ENCODE assay signal across 2 cellular contexts in the genomic region with DNA sequence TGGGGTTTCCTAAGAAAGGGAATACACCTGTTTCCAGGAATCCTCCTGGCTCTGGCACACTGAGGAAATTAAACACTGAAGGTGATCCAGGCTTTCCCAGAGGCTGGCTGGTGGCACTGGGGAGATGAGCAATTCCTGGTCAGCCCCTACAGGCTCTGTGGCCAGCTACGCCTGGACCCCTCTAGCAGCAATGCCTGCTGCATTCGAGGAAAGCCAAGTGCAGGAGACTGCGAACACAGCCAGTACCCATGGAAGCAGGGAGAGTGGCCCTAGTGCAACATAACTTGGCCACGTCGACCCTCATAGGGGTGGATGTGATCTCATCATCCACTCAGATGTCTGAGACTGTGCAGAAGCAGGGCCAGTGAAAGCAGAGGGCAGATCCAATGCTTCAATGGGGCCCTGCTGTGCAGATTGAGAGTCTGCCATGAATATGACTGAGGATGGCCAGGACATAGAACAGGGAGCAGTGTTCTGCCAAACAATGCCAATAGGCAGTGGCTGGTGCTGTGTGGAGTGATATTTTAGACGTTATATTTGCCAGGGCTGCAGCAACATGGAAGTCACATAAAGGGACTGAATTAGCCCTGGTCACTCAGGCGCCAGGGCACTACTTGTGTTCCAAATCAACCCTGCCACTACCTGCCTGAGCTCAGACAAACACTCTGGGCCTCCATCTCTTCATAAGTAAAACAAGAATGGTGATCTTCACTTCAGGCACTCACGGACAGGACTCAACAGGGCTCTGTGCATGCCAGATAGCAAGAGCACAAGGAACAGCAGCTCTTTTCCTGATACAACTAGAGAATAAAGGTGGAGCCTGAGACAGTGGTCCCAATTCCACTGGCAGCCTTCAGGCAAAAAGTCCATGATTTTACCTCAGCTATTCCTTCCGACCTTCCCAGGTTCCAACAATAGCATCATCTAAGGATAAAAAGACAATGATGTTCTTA.
TF ChIP-seq lines count a peak whose summit lies in the region.

No MANE protein-coding gene starts in this region.

TF ChIP-seq in SK-N-SH, 30 proteins besides CTCF, POLR2A, EP300 and RAD21 (continued from another document):
- TF ChIP-seq, protein P1, sequence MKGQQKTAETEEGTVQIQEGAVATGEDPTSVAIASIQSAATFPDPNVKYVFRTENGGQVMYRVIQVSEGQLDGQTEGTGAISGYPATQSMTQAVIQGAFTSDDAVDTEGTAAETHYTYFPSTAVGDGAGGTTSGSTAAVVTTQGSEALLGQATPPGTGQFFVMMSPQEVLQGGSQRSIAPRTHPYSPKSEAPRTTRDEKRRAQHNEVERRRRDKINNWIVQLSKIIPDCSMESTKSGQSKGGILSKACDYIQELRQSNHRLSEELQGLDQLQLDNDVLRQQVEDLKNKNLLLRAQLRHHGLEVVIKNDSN (IDR thresholded peaks at IDR 0.05; ENCODE audit: borderline replicate concordance, low read depth), result no peak
- TF ChIP-seq RXRA (IDR thresholded peaks at IDR 0.05; ENCODE audit: borderline replicate concordance, low read depth) (no peak), NFIC (IDR thresholded peaks at IDR 0.05; ENCODE audit: borderline replicate concordance) (no peak), MXI1 (IDR thresholded peaks at IDR 0.05; ENCODE audit: low read depth, low read length) (no peak), SIN3A (IDR thresholded peaks at IDR 0.05; ENCODE audit: borderline replicate concordance, low read depth, low read length) (no peak), TCF12 (IDR thresholded peaks at IDR 0.05) (no peak)
- TF ChIP-seq, protein P2, sequence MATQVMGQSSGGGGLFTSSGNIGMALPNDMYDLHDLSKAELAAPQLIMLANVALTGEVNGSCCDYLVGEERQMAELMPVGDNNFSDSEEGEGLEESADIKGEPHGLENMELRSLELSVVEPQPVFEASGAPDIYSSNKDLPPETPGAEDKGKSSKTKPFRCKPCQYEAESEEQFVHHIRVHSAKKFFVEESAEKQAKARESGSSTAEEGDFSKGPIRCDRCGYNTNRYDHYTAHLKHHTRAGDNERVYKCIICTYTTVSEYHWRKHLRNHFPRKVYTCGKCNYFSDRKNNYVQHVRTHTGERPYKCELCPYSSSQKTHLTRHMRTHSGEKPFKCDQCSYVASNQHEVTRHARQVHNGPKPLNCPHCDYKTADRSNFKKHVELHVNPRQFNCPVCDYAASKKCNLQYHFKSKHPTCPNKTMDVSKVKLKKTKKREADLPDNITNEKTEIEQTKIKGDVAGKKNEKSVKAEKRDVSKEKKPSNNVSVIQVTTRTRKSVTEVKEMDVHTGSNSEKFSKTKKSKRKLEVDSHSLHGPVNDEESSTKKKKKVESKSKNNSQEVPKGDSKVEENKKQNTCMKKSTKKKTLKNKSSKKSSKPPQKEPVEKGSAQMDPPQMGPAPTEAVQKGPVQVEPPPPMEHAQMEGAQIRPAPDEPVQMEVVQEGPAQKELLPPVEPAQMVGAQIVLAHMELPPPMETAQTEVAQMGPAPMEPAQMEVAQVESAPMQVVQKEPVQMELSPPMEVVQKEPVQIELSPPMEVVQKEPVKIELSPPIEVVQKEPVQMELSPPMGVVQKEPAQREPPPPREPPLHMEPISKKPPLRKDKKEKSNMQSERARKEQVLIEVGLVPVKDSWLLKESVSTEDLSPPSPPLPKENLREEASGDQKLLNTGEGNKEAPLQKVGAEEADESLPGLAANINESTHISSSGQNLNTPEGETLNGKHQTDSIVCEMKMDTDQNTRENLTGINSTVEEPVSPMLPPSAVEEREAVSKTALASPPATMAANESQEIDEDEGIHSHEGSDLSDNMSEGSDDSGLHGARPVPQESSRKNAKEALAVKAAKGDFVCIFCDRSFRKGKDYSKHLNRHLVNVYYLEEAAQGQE (IDR thresholded peaks at IDR 0.05; ENCODE audit: low read depth, low read length), result no peak

TF ChIP-seq in SK-N-SH treated with all-trans-retinoic acid at 6 μM for 48 hours, 23 proteins besides CTCF, POLR2A, EP300 and RAD21 (continued from another document):
- TF ChIP-seq, protein P3, sequence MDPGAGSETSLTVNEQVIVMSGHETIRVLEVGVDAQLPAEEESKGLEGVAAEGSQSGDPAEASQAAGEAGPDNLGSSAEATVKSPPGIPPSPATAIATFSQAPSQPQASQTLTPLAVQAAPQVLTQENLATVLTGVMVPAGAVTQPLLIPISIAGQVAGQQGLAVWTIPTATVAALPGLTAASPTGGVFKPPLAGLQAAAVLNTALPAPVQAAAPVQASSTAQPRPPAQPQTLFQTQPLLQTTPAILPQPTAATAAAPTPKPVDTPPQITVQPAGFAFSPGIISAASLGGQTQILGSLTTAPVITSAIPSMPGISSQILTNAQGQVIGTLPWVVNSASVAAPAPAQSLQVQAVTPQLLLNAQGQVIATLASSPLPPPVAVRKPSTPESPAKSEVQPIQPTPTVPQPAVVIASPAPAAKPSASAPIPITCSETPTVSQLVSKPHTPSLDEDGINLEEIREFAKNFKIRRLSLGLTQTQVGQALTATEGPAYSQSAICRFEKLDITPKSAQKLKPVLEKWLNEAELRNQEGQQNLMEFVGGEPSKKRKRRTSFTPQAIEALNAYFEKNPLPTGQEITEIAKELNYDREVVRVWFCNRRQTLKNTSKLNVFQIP (CRISPR knock-in tag; IDR thresholded peaks at IDR 0.05; ENCODE audit: borderline replicate concordance, low read depth), result no peak
- TF ChIP-seq ZNF565 (CRISPR knock-in tag; conservative IDR thresholded peaks at IDR 0.05; ENCODE audit: low read depth) (no peak), TCF4 (CRISPR knock-in tag; IDR thresholded peaks at IDR 0.05; ENCODE audit: borderline replicate concordance) (no peak), TOX (CRISPR knock-in tag; IDR thresholded peaks at IDR 0.05; ENCODE audit: borderline replicate concordance) (no peak), CSDC2 (CRISPR knock-in tag; IDR thresholded peaks at IDR 0.05) (no peak), GLIS3 (CRISPR knock-in tag; IDR thresholded peaks at IDR 0.05) (no peak), BACH2 (CRISPR knock-in tag; IDR thresholded peaks at IDR 0.05; ENCODE audit: borderline replicate concordance) (no peak)
